In the genomic region with DNA sequence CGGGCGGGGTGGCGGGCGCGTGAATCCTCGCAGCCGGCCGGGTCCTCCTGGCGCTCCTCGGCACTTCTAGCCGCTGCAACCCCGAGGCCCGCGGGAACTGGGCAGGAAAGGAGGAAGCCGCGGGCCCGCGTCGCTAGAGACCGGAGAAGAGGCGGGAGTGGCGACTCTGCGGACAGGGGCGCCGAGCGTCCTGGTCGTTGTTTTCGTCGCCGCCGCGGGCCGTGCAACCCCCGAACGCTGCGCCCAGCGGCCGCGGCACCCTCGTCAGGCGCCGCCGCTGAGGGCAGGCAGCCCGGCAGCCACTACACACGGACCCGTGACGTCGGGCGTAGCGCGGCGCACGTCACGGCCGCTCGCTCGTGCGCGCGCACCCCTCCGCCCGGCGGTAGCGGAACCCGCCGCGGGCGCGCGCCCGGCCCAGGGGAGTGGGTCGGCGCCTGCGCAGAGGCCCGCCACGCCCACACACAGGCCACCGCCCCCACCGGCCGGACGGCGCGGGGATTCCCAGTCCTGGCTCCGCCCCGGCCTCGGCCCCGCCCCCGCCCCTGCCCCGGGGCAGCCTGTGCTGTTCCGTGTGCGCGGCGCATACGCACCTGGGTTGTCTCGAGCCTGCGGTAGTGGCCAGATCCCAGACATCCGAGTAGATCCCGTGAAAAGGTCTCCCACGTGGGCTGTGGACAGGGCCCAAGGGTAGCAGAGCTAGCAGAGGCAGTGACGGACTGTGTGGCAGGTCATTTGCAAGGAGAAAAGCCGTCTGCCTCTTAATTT, we compare ENCODE assay signal across 1 cellular context.
TF ChIP-seq lines count a peak whose summit lies in the region.

A gene with protein sequence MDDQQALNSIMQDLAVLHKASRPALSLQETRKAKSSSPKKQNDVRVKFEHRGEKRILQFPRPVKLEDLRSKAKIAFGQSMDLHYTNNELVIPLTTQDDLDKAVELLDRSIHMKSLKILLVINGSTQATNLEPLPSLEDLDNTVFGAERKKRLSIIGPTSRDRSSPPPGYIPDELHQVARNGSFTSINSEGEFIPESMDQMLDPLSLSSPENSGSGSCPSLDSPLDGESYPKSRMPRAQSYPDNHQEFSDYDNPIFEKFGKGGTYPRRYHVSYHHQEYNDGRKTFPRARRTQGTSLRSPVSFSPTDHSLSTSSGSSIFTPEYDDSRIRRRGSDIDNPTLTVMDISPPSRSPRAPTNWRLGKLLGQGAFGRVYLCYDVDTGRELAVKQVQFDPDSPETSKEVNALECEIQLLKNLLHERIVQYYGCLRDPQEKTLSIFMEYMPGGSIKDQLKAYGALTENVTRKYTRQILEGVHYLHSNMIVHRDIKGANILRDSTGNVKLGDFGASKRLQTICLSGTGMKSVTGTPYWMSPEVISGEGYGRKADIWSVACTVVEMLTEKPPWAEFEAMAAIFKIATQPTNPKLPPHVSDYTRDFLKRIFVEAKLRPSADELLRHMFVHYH (minus strand): TSS at position 321 of the 768 bp plus-strand sequence. CDS start 44,846 bp downstream, outside the sequence.

TF ChIP-seq in HepG2, 621 proteins besides CTCF, POLR2A, EP300 and RAD21 (continued from another document and continues in another):
- TF ChIP-seq, protein P1, sequence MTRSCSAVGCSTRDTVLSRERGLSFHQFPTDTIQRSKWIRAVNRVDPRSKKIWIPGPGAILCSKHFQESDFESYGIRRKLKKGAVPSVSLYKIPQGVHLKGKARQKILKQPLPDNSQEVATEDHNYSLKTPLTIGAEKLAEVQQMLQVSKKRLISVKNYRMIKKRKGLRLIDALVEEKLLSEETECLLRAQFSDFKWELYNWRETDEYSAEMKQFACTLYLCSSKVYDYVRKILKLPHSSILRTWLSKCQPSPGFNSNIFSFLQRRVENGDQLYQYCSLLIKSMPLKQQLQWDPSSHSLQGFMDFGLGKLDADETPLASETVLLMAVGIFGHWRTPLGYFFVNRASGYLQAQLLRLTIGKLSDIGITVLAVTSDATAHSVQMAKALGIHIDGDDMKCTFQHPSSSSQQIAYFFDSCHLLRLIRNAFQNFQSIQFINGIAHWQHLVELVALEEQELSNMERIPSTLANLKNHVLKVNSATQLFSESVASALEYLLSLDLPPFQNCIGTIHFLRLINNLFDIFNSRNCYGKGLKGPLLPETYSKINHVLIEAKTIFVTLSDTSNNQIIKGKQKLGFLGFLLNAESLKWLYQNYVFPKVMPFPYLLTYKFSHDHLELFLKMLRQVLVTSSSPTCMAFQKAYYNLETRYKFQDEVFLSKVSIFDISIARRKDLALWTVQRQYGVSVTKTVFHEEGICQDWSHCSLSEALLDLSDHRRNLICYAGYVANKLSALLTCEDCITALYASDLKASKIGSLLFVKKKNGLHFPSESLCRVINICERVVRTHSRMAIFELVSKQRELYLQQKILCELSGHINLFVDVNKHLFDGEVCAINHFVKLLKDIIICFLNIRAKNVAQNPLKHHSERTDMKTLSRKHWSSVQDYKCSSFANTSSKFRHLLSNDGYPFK (CRISPR knock-in tag; IDR thresholded peaks at IDR 0.05; ENCODE audit: borderline replicate concordance) = peak; percentile 30; the same call in 1 of the 2 replicates
- peak; percentile 87 for TF ChIP-seq SRSF4 (IDR thresholded peaks at IDR 0.05; ENCODE audit: low read depth, low read length, poor library complexity, severe bottlenecking)
- 0 out of 2 replicates have a peak, but pooled peaks have one; percentile 53 for TF ChIP-seq ZNF891 (CRISPR knock-in tag; IDR thresholded peaks at IDR 0.05)
- TF ChIP-seq, protein P2, sequence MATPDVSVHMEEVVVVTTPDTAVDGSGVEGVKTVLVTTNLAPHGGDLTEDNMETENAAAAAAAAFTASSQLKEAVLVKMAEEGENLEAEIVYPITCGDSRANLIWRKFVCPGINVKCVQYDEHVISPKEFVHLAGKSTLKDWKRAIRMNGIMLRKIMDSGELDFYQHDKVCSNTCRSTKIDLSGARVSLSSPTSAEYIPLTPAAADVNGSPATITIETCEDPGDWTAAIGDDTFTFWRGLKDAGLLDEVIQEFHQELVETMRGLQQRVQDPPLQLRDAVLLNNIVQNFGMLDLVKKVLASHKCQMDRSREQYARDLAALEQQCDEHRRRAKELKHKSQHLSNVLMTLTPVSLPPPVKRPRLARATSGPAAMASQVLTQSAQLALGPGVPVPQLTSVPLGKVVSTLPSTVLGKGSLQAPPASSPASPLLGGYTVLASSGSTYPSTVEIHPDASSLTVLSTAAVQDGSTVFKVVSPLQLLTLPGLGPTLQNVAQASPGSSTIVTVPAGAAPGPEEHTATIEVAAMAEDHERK (CRISPR knock-in tag; IDR thresholded peaks at IDR 0.05; ENCODE audit: low read depth) = peak; percentile 81
- TF ChIP-seq, protein P3, sequence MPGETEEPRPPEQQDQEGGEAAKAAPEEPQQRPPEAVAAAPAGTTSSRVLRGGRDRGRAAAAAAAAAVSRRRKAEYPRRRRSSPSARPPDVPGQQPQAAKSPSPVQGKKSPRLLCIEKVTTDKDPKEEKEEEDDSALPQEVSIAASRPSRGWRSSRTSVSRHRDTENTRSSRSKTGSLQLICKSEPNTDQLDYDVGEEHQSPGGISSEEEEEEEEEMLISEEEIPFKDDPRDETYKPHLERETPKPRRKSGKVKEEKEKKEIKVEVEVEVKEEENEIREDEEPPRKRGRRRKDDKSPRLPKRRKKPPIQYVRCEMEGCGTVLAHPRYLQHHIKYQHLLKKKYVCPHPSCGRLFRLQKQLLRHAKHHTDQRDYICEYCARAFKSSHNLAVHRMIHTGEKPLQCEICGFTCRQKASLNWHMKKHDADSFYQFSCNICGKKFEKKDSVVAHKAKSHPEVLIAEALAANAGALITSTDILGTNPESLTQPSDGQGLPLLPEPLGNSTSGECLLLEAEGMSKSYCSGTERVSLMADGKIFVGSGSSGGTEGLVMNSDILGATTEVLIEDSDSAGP (CRISPR knock-in tag; IDR thresholded peaks at IDR 0.05; ENCODE audit: borderline replicate concordance) = peak; percentile 50; the same call in 1 of the 2 replicates
- TF ChIP-seq, protein P4, sequence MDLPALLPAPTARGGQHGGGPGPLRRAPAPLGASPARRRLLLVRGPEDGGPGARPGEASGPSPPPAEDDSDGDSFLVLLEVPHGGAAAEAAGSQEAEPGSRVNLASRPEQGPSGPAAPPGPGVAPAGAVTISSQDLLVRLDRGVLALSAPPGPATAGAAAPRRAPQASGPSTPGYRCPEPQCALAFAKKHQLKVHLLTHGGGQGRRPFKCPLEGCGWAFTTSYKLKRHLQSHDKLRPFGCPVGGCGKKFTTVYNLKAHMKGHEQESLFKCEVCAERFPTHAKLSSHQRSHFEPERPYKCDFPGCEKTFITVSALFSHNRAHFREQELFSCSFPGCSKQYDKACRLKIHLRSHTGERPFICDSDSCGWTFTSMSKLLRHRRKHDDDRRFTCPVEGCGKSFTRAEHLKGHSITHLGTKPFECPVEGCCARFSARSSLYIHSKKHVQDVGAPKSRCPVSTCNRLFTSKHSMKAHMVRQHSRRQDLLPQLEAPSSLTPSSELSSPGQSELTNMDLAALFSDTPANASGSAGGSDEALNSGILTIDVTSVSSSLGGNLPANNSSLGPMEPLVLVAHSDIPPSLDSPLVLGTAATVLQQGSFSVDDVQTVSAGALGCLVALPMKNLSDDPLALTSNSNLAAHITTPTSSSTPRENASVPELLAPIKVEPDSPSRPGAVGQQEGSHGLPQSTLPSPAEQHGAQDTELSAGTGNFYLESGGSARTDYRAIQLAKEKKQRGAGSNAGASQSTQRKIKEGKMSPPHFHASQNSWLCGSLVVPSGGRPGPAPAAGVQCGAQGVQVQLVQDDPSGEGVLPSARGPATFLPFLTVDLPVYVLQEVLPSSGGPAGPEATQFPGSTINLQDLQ (CRISPR knock-in tag; IDR thresholded peaks at IDR 0.05) = 0 out of 2 replicates have a peak, but pooled peaks have one; percentile 23
- TF ChIP-seq ATRX (CRISPR knock-in tag; IDR thresholded peaks at IDR 0.05; ENCODE audit: borderline replicate concordance) = no peak
- peak; percentile 89 for TF ChIP-seq HIVEP1 (CRISPR knock-in tag; IDR thresholded peaks at IDR 0.05)
- TF ChIP-seq HNRNPK (IDR thresholded peaks at IDR 0.05; ENCODE audit: low read depth, low read length, poor library complexity, severe bottlenecking) = peak; percentile 26
- TF ChIP-seq CENPX (CRISPR knock-in tag; IDR thresholded peaks at IDR 0.05) = no peak
- peak; percentile 96 for TF ChIP-seq POLR2AphosphoS5 (IDR thresholded peaks at IDR 0.05; ENCODE audit: low read depth, low read length)
- TF ChIP-seq, protein P5, sequence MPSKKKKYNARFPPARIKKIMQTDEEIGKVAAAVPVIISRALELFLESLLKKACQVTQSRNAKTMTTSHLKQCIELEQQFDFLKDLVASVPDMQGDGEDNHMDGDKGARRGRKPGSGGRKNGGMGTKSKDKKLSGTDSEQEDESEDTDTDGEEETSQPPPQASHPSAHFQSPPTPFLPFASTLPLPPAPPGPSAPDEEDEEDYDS (CRISPR knock-in tag; IDR thresholded peaks at IDR 0.05) = peak; percentile 40
- TF ChIP-seq MEF2D (CRISPR knock-in tag; IDR thresholded peaks at IDR 0.05) = 0 out of 2 replicates have a peak, but pooled peaks have one; percentile 18
- peak; percentile 41; the same call in 1 of the 2 replicates for TF ChIP-seq RFXAP (CRISPR knock-in tag; IDR thresholded peaks at IDR 0.05; ENCODE audit: borderline replicate concordance)
- TF ChIP-seq HNRNPUL1 (IDR thresholded peaks at IDR 0.05; ENCODE audit: low read depth, low read length) = no peak
- TF ChIP-seq ZNF773 (CRISPR knock-in tag; IDR thresholded peaks at IDR 0.05; ENCODE audit: borderline replicate concordance) = peak; percentile 70; the same call in 1 of the 2 replicates
- peak; percentile 74; the same call in 1 of the 2 replicates for TF ChIP-seq MAZ (IDR thresholded peaks at IDR 0.05; ENCODE audit: borderline replicate concordance, low read depth, low read length)
- peak; percentile 58 for TF ChIP-seq MAZ (CRISPR knock-in tag; IDR thresholded peaks at IDR 0.05; ENCODE audit: low read depth)
- peak; percentile 13; the same call in 1 of the 2 replicates for TF ChIP-seq ZNF556 (CRISPR knock-in tag; IDR thresholded peaks at IDR 0.05; ENCODE audit: borderline replicate concordance)
- TF ChIP-seq, protein P6, sequence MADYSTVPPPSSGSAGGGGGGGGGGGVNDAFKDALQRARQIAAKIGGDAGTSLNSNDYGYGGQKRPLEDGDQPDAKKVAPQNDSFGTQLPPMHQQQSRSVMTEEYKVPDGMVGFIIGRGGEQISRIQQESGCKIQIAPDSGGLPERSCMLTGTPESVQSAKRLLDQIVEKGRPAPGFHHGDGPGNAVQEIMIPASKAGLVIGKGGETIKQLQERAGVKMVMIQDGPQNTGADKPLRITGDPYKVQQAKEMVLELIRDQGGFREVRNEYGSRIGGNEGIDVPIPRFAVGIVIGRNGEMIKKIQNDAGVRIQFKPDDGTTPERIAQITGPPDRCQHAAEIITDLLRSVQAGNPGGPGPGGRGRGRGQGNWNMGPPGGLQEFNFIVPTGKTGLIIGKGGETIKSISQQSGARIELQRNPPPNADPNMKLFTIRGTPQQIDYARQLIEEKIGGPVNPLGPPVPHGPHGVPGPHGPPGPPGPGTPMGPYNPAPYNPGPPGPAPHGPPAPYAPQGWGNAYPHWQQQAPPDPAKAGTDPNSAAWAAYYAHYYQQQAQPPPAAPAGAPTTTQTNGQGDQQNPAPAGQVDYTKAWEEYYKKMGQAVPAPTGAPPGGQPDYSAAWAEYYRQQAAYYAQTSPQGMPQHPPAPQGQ (CRISPR knock-in tag; IDR thresholded peaks at IDR 0.05; ENCODE audit: borderline replicate concordance) = no peak
- TF ChIP-seq ZNF777 (CRISPR knock-in tag; IDR thresholded peaks at IDR 0.05) = peak; percentile 64
- TF ChIP-seq ASH2L (IDR thresholded peaks at IDR 0.05; ENCODE audit: insufficient read length, low read depth, low read length) = peak; percentile 88
- TF ChIP-seq, protein P7, sequence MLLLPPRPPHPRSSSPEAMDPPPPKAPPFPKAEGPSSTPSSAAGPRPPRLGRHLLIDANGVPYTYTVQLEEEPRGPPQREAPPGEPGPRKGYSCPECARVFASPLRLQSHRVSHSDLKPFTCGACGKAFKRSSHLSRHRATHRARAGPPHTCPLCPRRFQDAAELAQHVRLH (CRISPR knock-in tag; IDR thresholded peaks at IDR 0.05; ENCODE audit: borderline replicate concordance, low read depth) = peak; percentile 66; the same call in 1 of the 2 replicates
- TF ChIP-seq ZNF335 (CRISPR knock-in tag; IDR thresholded peaks at IDR 0.05) = 0 out of 2 replicates have a peak, but pooled peaks have one; percentile 42
- TF ChIP-seq ZNF260 (CRISPR knock-in tag; IDR thresholded peaks at IDR 0.05; ENCODE audit: borderline replicate concordance, low read depth) = no peak
- TF ChIP-seq, protein P8, sequence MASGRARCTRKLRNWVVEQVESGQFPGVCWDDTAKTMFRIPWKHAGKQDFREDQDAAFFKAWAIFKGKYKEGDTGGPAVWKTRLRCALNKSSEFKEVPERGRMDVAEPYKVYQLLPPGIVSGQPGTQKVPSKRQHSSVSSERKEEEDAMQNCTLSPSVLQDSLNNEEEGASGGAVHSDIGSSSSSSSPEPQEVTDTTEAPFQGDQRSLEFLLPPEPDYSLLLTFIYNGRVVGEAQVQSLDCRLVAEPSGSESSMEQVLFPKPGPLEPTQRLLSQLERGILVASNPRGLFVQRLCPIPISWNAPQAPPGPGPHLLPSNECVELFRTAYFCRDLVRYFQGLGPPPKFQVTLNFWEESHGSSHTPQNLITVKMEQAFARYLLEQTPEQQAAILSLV (CRISPR knock-in tag; IDR thresholded peaks at IDR 0.05; ENCODE audit: borderline replicate concordance) = no peak
- no peak for TF ChIP-seq RXRB (CRISPR knock-in tag; IDR thresholded peaks at IDR 0.05; ENCODE audit: borderline replicate concordance)
- TF ChIP-seq ZNF879 (CRISPR knock-in tag; IDR thresholded peaks at IDR 0.05) = no peak; the same call in 1 of the 2 replicates
- TF ChIP-seq, protein P9, sequence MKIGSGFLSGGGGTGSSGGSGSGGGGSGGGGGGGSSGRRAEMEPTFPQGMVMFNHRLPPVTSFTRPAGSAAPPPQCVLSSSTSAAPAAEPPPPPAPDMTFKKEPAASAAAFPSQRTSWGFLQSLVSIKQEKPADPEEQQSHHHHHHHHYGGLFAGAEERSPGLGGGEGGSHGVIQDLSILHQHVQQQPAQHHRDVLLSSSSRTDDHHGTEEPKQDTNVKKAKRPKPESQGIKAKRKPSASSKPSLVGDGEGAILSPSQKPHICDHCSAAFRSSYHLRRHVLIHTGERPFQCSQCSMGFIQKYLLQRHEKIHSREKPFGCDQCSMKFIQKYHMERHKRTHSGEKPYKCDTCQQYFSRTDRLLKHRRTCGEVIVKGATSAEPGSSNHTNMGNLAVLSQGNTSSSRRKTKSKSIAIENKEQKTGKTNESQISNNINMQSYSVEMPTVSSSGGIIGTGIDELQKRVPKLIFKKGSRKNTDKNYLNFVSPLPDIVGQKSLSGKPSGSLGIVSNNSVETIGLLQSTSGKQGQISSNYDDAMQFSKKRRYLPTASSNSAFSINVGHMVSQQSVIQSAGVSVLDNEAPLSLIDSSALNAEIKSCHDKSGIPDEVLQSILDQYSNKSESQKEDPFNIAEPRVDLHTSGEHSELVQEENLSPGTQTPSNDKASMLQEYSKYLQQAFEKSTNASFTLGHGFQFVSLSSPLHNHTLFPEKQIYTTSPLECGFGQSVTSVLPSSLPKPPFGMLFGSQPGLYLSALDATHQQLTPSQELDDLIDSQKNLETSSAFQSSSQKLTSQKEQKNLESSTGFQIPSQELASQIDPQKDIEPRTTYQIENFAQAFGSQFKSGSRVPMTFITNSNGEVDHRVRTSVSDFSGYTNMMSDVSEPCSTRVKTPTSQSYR (CRISPR knock-in tag; IDR thresholded peaks at IDR 0.05; ENCODE audit: borderline replicate concordance) = peak; percentile 35
- TF ChIP-seq KAT8 (CRISPR knock-in tag; IDR thresholded peaks at IDR 0.05) = peak; percentile 71
- TF ChIP-seq ZSCAN12 (CRISPR knock-in tag; IDR thresholded peaks at IDR 0.05) = peak; percentile 70; the same call in 1 of the 2 replicates
- peak; percentile 37; the same call in 1 of the 2 replicates for TF ChIP-seq ZNF441 (CRISPR knock-in tag; IDR thresholded peaks at IDR 0.05; ENCODE audit: borderline replicate concordance)
- TF ChIP-seq PHF5A (CRISPR knock-in tag; IDR thresholded peaks at IDR 0.05; ENCODE audit: low read depth, unreplicated experiment) = peak; percentile 45
- TF ChIP-seq YY1 (IDR thresholded peaks at IDR 0.05; ENCODE audit: insufficient read depth, insufficient replicate concordance, low read depth, low read length) = peak; percentile 69
- TF ChIP-seq GATAD2A (CRISPR knock-in tag; IDR thresholded peaks at IDR 0.05) = peak; percentile 65
